In genomic region chr5:97666767-97667166, GRCh38 we compare ENCODE assay signal across 14 cellular contexts.
"Had no signal": no experiment of that assay in that cellular context is flagged by ENCODE, and none has a peak within 500 bp of the region (broad histone marks: within the 10 kb centered on the region; RNA-seq: fewer than 3 reads in every experiment).

No MANE protein-coding gene starts in this region.

- H3K27me3 ChIP-seq: gastrocnemius medialis, heart right ventricle, suprapubic skin, thyroid gland, uterus had no signal

- H3K4me3 ChIP-seq: gastrocnemius medialis, heart right ventricle, mucosa of descending colon, skin epidermis, suprapubic skin, thyroid gland, uterus had no signal

- H3K36me3 ChIP-seq: gastrocnemius medialis, heart right ventricle, suprapubic skin, thyroid gland, uterus had no signal

- H3K27ac ChIP-seq: gastrocnemius medialis, heart right ventricle, skin epidermis, suprapubic skin, thyroid gland, uterus had no signal

- DNase-seq: erythroblast; gastrocnemius medialis; heart right ventricle; hypothalamus; islet precursor cell; mammary epithelial cell; mucosa of descending colon; naive thymus-derived CD8-positive, alpha-beta T cell; posterior cingulate gyrus; stimulated activated naive CD8-positive, alpha-beta T cell treated with anti-CD3 and anti-CD28 coated beads, Interleukin-15, Interleukin-2, amounts not matched to agents 100 U/mL and 50 U/mL, for 24 hours; thyroid gland; uterus had no signal
